ENCODE assay signal across 1 cellular context in genomic region chr11:57054782-57055181, GRCh38.
TF ChIP-seq lines count a peak whose summit lies in the region.

No MANE protein-coding gene starts in this region.

TF ChIP-seq in SK-N-SH, 30 proteins besides CTCF, POLR2A, EP300 and RAD21 (continued from another document):
- TF ChIP-seq, protein P1, sequence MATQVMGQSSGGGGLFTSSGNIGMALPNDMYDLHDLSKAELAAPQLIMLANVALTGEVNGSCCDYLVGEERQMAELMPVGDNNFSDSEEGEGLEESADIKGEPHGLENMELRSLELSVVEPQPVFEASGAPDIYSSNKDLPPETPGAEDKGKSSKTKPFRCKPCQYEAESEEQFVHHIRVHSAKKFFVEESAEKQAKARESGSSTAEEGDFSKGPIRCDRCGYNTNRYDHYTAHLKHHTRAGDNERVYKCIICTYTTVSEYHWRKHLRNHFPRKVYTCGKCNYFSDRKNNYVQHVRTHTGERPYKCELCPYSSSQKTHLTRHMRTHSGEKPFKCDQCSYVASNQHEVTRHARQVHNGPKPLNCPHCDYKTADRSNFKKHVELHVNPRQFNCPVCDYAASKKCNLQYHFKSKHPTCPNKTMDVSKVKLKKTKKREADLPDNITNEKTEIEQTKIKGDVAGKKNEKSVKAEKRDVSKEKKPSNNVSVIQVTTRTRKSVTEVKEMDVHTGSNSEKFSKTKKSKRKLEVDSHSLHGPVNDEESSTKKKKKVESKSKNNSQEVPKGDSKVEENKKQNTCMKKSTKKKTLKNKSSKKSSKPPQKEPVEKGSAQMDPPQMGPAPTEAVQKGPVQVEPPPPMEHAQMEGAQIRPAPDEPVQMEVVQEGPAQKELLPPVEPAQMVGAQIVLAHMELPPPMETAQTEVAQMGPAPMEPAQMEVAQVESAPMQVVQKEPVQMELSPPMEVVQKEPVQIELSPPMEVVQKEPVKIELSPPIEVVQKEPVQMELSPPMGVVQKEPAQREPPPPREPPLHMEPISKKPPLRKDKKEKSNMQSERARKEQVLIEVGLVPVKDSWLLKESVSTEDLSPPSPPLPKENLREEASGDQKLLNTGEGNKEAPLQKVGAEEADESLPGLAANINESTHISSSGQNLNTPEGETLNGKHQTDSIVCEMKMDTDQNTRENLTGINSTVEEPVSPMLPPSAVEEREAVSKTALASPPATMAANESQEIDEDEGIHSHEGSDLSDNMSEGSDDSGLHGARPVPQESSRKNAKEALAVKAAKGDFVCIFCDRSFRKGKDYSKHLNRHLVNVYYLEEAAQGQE (IDR thresholded peaks at IDR 0.05; ENCODE audit: low read depth, low read length): no peak
- TF ChIP-seq ZBTB33 (IDR thresholded peaks at IDR 0.05; ENCODE audit: borderline replicate concordance, low read depth) (no peak), TCF12 (IDR thresholded peaks at IDR 0.05) (peak; percentile 90), RCOR1 (IDR thresholded peaks at IDR 0.05; ENCODE audit: low read length) (peak; percentile 73), POLR2AphosphoS5 (IDR thresholded peaks at IDR 0.05; ENCODE audit: low read depth, low read length) (peak; percentile 43; the same call in 1 of the 2 replicates), RFX5 (IDR thresholded peaks at IDR 0.05; ENCODE audit: low read length) (no peak), USF2 (IDR thresholded peaks at IDR 0.05; ENCODE audit: borderline replicate concordance, low read depth, low read length) (no peak)
